ENCODE assay signal across 23 cellular contexts in the genomic region with DNA sequence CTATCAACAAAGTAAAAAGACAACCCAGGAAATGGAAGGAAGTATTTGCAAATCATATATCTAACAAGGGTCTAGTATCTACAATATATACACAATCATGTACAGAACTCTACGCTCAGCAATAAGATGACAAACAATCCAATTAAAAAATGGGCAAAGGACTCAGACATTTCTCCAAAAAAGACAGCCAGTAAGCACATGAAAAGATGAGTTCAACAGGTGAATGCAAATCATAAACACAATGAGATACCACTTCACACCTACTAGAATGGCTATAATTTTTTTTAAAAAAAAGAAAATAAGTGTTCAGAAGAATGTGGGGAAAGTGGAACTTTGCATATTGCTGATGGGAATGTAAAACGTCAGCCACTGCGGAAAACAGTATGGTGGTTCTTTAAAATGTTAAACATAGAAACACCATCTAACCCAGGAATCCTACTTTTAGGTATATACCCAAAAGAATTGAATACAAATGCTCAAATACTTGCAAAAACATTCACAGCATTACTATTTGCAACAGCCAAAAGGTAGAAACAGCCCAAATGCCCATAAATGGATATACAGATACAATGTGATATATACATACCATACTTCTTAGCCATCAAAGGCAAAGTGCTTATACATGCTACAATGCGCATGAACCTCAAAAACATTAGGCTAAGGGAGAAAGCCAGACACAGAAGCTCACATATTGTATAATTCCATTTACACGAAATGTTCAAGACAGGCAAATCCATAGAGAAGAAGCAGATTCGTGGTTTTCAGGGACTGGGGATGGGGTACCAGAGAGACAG.
"Had no signal": no experiment of that assay in that cellular context is flagged by ENCODE, and none has a peak within 500 bp of the region (broad histone marks: within the 10 kb centered on the region; RNA-seq: fewer than 3 reads in every experiment).

No MANE protein-coding gene starts in this region.

- H3K36me3 ChIP-seq: colonic mucosa, heart left ventricle, thyroid gland, uterus had no signal

- H3K9ac ChIP-seq: parathyroid adenoma had no signal

- H3K27ac ChIP-seq: colonic mucosa, parathyroid adenoma, psoas muscle, stomach, thyroid gland, uterus had no signal

- FAIRE-seq: endothelial cell of umbilical vein, frontal cortex had no signal

- ATAC-seq: heart left ventricle; left ventricle myocardium superior; naive thymus-derived CD4-positive, alpha-beta T cell; psoas muscle; sciatic nerve; stimulated activated naive B cell treated with anti-CD40 and anti-IgM and Interleukin-4, amounts not matched to agents 10 μg/mL and 1 μg/mL and 100 μg/mL, for 72 hours had no signal

- H3K27me3 ChIP-seq: colonic mucosa, heart left ventricle, stomach, thyroid gland, uterus had no signal

- DNase-seq: colonic mucosa; dermis blood vessel endothelial cell; effector CD4-positive, alpha-beta T cell; endodermal cell; heart left ventricle; hippocampal formation; left colon; left ventricle myocardium superior; mesendoderm; naive thymus-derived CD4-positive, alpha-beta T cell; nephron progenitor cell; psoas muscle; stimulated activated CD4-positive, alpha-beta T cell treated with anti-CD3 and anti-CD28 coated beads, Interleukin-2, amount 100 ng/mL, for 24 hours; stimulated activated CD4-positive, alpha-beta T cell treated with anti-CD3 and anti-CD28 coated beads, Interleukin-4, amount 100 ng/mL, for 4 hours; stimulated activated naive B cell treated with anti-CD40 and anti-IgM and Interleukin-4, amounts not matched to agents 10 μg/mL and 1 μg/mL and 100 μg/mL, for 72 hours; stomach; thyroid gland; uterus had no signal

- H2AFZ ChIP-seq: parathyroid adenoma had no signal

- H3K4me3 ChIP-seq: colonic mucosa, heart left ventricle, lung, psoas muscle, stomach, thyroid gland, uterus had no signal

- H3K4me1 ChIP-seq: colonic mucosa, parathyroid adenoma, thyroid gland, uterus had no signal

- H3K9me3 ChIP-seq: colonic mucosa, psoas muscle, stomach, thyroid gland, uterus had no signal
